10 cellular contexts compared by ENCODE assay signal in the genomic region with DNA sequence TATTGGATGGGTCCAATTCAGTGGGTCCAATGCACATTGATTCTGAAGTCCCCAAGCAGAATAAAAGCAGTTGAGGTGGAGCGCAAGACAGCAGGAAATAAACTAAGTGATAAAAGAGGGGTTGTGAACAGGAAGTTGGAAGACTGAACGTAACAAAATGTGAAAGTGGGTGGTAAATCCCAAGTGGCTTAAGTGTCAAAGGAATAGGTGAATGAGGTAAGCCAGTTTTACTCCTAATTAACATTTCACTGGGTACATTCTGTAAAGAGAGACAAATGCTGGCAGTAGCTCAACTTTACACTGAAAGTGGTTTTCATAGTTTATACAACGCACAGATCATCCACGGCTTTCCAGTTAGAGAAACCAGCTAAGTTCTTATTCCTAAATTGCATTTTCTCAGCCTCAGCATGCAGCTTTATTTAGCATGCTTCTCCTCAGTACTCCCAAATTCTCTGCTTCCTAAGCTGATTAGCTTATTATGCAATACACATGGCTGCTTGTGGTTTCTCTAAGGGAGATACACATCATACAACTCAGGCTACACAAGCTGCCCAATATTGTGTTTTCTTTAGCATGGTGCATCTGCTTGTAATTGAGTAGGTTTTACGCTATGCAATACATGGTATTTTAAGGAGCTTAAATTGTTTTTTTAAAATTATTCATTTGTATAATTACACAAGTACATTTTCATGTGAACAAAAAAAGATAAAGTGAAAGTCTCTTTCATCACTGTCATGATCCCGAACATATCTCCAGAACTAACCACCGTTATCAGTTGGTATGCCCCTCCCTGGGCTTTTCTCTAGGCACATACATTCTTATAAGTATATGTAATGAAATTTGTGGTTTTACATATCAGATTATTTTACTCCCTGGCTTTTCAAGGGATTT. TPM values are rescaled to one million over a fixed set of nuclear protein-coding genes. Genes with fewer than 3 reads are reported as not detected.
DNase-seq lines count a peak whose midpoint lies in the region; ATAC-seq and TF ChIP-seq lines count a peak whose summit lies in the region.
"Had no signal": no experiment of that assay in that cellular context is flagged by ENCODE, and none has a peak within 500 bp of the region (broad histone marks: within the 10 kb centered on the region; RNA-seq: fewer than 3 reads in every experiment).

No MANE protein-coding gene starts in this region.

- H3K36me3 ChIP-seq in DND-41 (ENCODE audit: insufficient read depth, low read length), result no peaks in the 10 kb centered on the region
- no peaks in the 10 kb centered on the region for H3K36me3 ChIP-seq in adipocyte (ENCODE audit: control insufficient read depth, insufficient read depth, low read length, severe bottlenecking)
- H3K36me3 ChIP-seq in mesendoderm (ENCODE audit: control insufficient read depth, insufficient read depth, low read length), result no peaks in the 10 kb centered on the region
- H3K36me3 ChIP-seq: neutrophil had no signal

- CTCF ChIA-PET in activated CD8-positive, alpha-beta memory T cell treated with anti-CD3 and anti-CD28 coated beads, Interleukin-2, amount 10 ng/mL, durations not matched to agents 7 days and 5 days (lab: Charles Lee), result interaction anchor here (0.8 to 4.3 kb wide), 5 partner anchors 9 to 434 kb away, joined by 3 to 23 read pairs (median 3); a partner anchor contains a TSS

- no peak overlapping the region for H3K4ac ChIP-seq in mesendoderm (ENCODE audit: low read depth, low read length)

- no peak for TF ChIP-seq CTCF in DND-41 (IDR thresholded peaks at IDR 0.05; ENCODE audit: borderline replicate concordance, extremely low read depth, low read length, poor library complexity, severe bottlenecking)

- peak overlapping the region; percentile 37; the same call in 1 of the 2 replicates for H2AFZ ChIP-seq in DND-41 (ENCODE audit: low read depth, low read length)

- H3K4me3 Mint-ChIP-seq in activated CD8-positive, alpha-beta memory T cell treated with anti-CD3 and anti-CD28 coated beads, Interleukin-2, amount 10 ng/mL, durations not matched to agents 7 days and 5 days, result no peak overlapping the region

- no peak overlapping the region for H3K18ac ChIP-seq in mesendoderm (ENCODE audit: low read length)

- H3K4me2 ChIP-seq in DND-41 (ENCODE audit: insufficient read depth, low read length), result peak overlapping the region; percentile 10; the same call in 1 of the 2 replicates
- H3K4me2 ChIP-seq in mesendoderm (ENCODE audit: low read length), result no peak overlapping the region

- H4K20me1 ChIP-seq in DND-41 (ENCODE audit: insufficient read depth, low read length), result no peaks in the 10 kb centered on the region

- H3K27ac ChIP-seq in DND-41 (ENCODE audit: low read length), result peak overlapping the region; percentile 43
- H3K27ac ChIP-seq in mesendoderm (ENCODE audit: low read depth, low read length), result no peak overlapping the region
- H3K27ac ChIP-seq: neutrophil had no signal

- WGBS in mesendoderm (ENCODE audit: extremely low coverage, insufficient coverage, low lambda C conversion rate), result no CpG with 5 or more reads among the region's 7 CpGs

- DNase-seq in DND-41, result no peak
- peak; percentile 91 for DNase-seq in adipocyte (ENCODE audit: low read depth)
- DNase-seq in mesendoderm, result peak; percentile 59
- no peak for DNase-seq in HuH-7 (ENCODE audit: low spot score)
- DNase-seq in cerebellar nuclear complex (lab: John Stamatoyannopoulos, UW), result no peak
- DNase-seq in activated CD8-positive, alpha-beta memory T cell treated with anti-CD3 and anti-CD28 coated beads, Interleukin-2, amount 10 ng/mL, durations not matched to agents 7 days and 5 days, result no peak
- DNase-seq in islet precursor cell, result no peak
- DNase-seq: stimulated activated naive CD4-positive, alpha-beta T cell had no signal

- no peaks in the 10 kb centered on the region for H3K36me3 Mint-ChIP-seq in activated CD8-positive, alpha-beta memory T cell treated with anti-CD3 and anti-CD28 coated beads, Interleukin-2, amount 10 ng/mL, durations not matched to agents 7 days and 5 days

- no peak overlapping the region for H2BK15ac ChIP-seq in mesendoderm (replicated peaks; ENCODE audit: low read depth)

- H3K27me3 ChIP-seq in DND-41 (ENCODE audit: insufficient read depth, low read length, poor library complexity) (no peaks in the 10 kb centered on the region), adipocyte (replicated peaks; ENCODE audit: control insufficient read depth, insufficient read depth, low read length) (no peaks in the 10 kb centered on the region), mesendoderm (ENCODE audit: insufficient read depth, low read length, poor library complexity) (no peaks in the 10 kb centered on the region)
- H3K27me3 ChIP-seq: neutrophil had no signal

- H3K9me3 Mint-ChIP-seq in activated CD8-positive, alpha-beta memory T cell treated with anti-CD3 and anti-CD28 coated beads, Interleukin-2, amount 10 ng/mL, durations not matched to agents 7 days and 5 days (ENCODE audit: low read depth), result no peaks in the 10 kb centered on the region

- H3K9ac ChIP-seq in DND-41 (ENCODE audit: low read depth, low read length) (no peak overlapping the region), adipocyte (ENCODE audit: low read length) (no peak overlapping the region), mesendoderm (ENCODE audit: low read length) (no peak overlapping the region)

- peak overlapping the region; percentile 14 for H2BK5ac ChIP-seq in mesendoderm (ENCODE audit: low read length)

- peak overlapping the region; percentile 10 for H2AK5ac ChIP-seq in mesendoderm (ENCODE audit: low read length)

- no peaks in the 10 kb centered on the region for H3K79me1 ChIP-seq in mesendoderm (ENCODE audit: low read length)

- H4K5ac ChIP-seq in mesendoderm (ENCODE audit: low read length), result no peak overlapping the region

- H3K23ac ChIP-seq in mesendoderm (ENCODE audit: low read length), result no peak overlapping the region

- H3K27me3 Mint-ChIP-seq in activated CD8-positive, alpha-beta memory T cell treated with anti-CD3 and anti-CD28 coated beads, Interleukin-2, amount 10 ng/mL, durations not matched to agents 7 days and 5 days, result peaks cover 2% of the 10 kb centered on the region

- peak overlapping the region; percentile 45 for H3K56ac ChIP-seq in mesendoderm (ENCODE audit: low read length)

- H3K4me3 ChIP-seq in DND-41 (ENCODE audit: low read depth in 1 of 2, low read length in 2 of 2) (no peak overlapping the region), adipocyte (ENCODE audit: low read length) (no peak overlapping the region), mesendoderm (ENCODE audit: low read length) (no peak overlapping the region)

- no peak overlapping the region for H2BK120ac ChIP-seq in mesendoderm (ENCODE audit: low read depth, low read length)

- H3K9me3 ChIP-seq in DND-41 (ENCODE audit: insufficient read depth, low read length, severe bottlenecking) (no peaks in the 10 kb centered on the region), adipocyte (ENCODE audit: control insufficient read depth, low read length) (no peaks in the 10 kb centered on the region)
- H3K9me3 ChIP-seq: neutrophil had no signal

- H3K27ac Mint-ChIP-seq in activated CD8-positive, alpha-beta memory T cell treated with anti-CD3 and anti-CD28 coated beads, Interleukin-2, amount 10 ng/mL, durations not matched to agents 7 days and 5 days, result no peak overlapping the region

- ATAC-seq in DND-41 (ENCODE audit: insufficient read depth, low read depth) (peak; percentile 77), HG03442 (IDR thresholded peaks at IDR 0.05; ENCODE audit: unreplicated experiment) (peak; percentile 6)
- ATAC-seq in activated CD8-positive, alpha-beta memory T cell treated with anti-CD3 and anti-CD28 coated beads, Interleukin-2, amount 10 ng/mL, durations not matched to agents 7 days and 5 days, result no peak

- H4K8ac ChIP-seq in mesendoderm (ENCODE audit: low read depth, low read length), result no peak overlapping the region

- peaks cover 17% of the 10 kb centered on the region for H3K4me1 ChIP-seq in DND-41 (ENCODE audit: insufficient read depth, low read length)
- H3K4me1 ChIP-seq in adipocyte (ENCODE audit: control insufficient read depth, insufficient read depth, low read length), result peaks cover 4% of the 10 kb centered on the region
- H3K4me1 ChIP-seq in mesendoderm (ENCODE audit: control insufficient read depth, low read depth, low read length), result peaks cover 6% of the 10 kb centered on the region

- no peaks in the 10 kb centered on the region for H3K79me2 ChIP-seq in DND-41 (ENCODE audit: insufficient read depth, low read length)
- H3K79me2 ChIP-seq in mesendoderm (ENCODE audit: control insufficient read depth, insufficient read depth, low read length), result no peaks in the 10 kb centered on the region

- peaks cover 9% of the 10 kb centered on the region for H3K4me1 Mint-ChIP-seq in activated CD8-positive, alpha-beta memory T cell treated with anti-CD3 and anti-CD28 coated beads, Interleukin-2, amount 10 ng/mL, durations not matched to agents 7 days and 5 days

RNA-seq across cellular contexts. Expression of a gene that starts 34.2 kb away (rescaled TPM):
- polyA plus RNA-seq in mesendoderm (2013, experiment 1 of 2), result 337 TPM
- 318 TPM for polyA plus RNA-seq in mesendoderm (2013, experiment 2 of 2)
- total RNA-seq in activated CD8-positive, alpha-beta memory T cell treated with anti-CD3 and anti-CD28 coated beads, Interleukin-2, amount 10 ng/mL, durations not matched to agents 7 days and 5 days, result 10 to 100 TPM; 62.0 to 88.0 TPM

Comparison
In these comparisons a context has a peak if more than half of its experiments do, and no peak if none do; other contexts are left out.
1. DNase-seq: peak in adipocyte (single experiment) and mesendoderm (single experiment); none in DND-41 (single experiment), HuH-7 (single experiment), cerebellar nuclear complex (0 of 2), activated CD8-positive, alpha-beta memory T cell treated with anti-CD3 and anti-CD28 coated beads, Interleukin-2, amount 10 ng/mL, durations not matched to agents 7 days and 5 days (single experiment) and islet precursor cell (single experiment).